Comparison of ENCODE assay signal across 8 cellular contexts in the genomic region with DNA sequence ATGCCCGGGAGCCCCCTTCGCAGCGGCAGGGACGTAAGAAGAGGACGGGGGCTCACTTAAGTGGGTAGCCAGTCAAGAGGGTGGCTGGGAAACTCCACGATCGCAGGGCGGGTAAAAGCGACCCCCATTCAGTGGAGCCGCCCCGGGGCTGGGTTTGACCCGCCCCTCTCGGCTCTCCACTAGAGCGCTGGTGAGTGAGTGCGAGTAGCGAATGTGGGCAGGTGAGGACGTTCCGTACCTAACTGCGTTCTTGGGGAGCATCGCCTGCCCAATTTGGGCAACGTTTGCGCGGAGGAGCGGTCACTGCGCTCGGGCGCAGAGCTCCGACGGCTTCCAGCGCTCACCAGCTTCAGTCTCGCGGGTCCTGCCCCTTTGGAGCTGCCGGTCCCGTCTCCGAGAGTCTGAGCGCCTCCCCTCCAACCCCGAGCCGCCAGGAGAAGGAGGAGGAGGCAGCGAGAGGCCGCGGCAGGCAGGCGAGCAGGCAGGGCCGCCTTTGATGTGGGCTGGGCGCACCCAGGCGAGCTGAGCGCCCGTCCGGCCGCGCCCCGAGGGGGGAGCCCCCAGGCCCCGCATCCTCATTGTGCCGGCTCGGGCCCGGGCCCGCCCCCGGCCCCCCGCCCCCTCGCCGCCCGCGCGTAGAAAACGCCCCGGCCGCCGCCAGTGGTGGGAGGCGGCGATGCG. TPM values are rescaled to one million over a fixed set of nuclear protein-coding genes. Genes with fewer than 3 reads are reported as not detected.
A peak's percentile ranks its signal among the peaks of the same experiment; 100 is the strongest.
DNase-seq lines count a peak whose midpoint lies in the region; ATAC-seq, FAIRE-seq and TF ChIP-seq lines count a peak whose summit lies in the region.

Gene FGF18, plus strand, starts transcription at position 666 of the 681 bp plus-strand sequence. CDS start 553 bp downstream, outside the sequence.

- POLR2A ChIA-PET in K562 (lab: Yijun Ruan, JAX), result interaction anchor here (0.6 to 1.2 kb wide), 6 partner anchors 8 to 226 kb away, joined by 3 to 6 read pairs (median 3); partner anchors contain the start of gene NPM1

- TF ChIP-seq CTCF in Peyer's patch (IDR thresholded peaks at IDR 0.05) (no peak), K562 (IDR thresholded peaks at IDR 0.05 in 2 of 3, conservative IDR thresholded peaks at IDR 0.05 in 1 of 3; ENCODE audit: insufficient read depth in 2 of 3, low read depth in 1 of 3, low read length in 3 of 3) (0 out of 6 replicates have a peak, but pooled peaks of 1 of the 3 experiments have one; percentile 5), smooth muscle cell (IDR thresholded peaks at IDR 0.05; ENCODE audit: borderline replicate concordance, insufficient read depth, poor library complexity, severe bottlenecking) (no peak)

- CTCF ChIA-PET in K562 (lab: Yijun Ruan, JAX; ENCODE audit: low intra/inter-chr PET ratio), result interaction anchor here (1.4 to 1.8 kb wide), 2 partner anchors 187 to 489 kb away, joined by 9 to 15 read pairs; no protein-coding TSS in a partner anchor

- no TSS peak for BruUV-seq in K562 (replicated peaks; lab: Mats Ljungman, UMichigan)

- H4K20me1 ChIP-seq in K562 (replicated peaks; ENCODE audit: control insufficient read depth, insufficient read depth, low read length) (peaks cover 5% of the 10 kb centered on the region; the same call in 1 of the 2 replicates), smooth muscle cell (ENCODE audit: low read depth) (peaks cover 70% of the 10 kb centered on the region)

- H3K79me2 ChIP-seq in K562 (ENCODE audit: control insufficient read depth, insufficient read depth, low read length), result no peaks in the 10 kb centered on the region
- no peaks in the 10 kb centered on the region for H3K79me2 ChIP-seq in smooth muscle cell (ENCODE audit: low read depth)

- no peak for FAIRE-seq in K562 (lab: Jason Lieb, UNC)

- H3K9me3 ChIP-seq in Peyer's patch (no peaks in the 10 kb centered on the region), K562 (replicated peaks; ENCODE audit: control insufficient read depth, insufficient read depth, low read depth, low read length) (no peaks in the 10 kb centered on the region), iPS-18c (ENCODE audit: control insufficient read depth, insufficient read depth, low read length) (no peaks in the 10 kb centered on the region), smooth muscle cell (replicated peaks; ENCODE audit: low read depth) (no peaks in the 10 kb centered on the region)

- intact Hi-C loops in K562 (cut with micrococcal nuclease), result loop anchor here (2.0 to 5.0 kb wide), 5 partner anchors 63 to 633 kb away; no protein-coding TSS in a partner anchor

- H3K4me1 ChIP-seq in Peyer's patch (peaks cover 0 to 32% (median 16%) of the 10 kb centered on the region in 4 donors), K562 (replicated peaks in 1 of 2; ENCODE audit: control insufficient read depth in 2 of 2, insufficient read depth in 2 of 2, low read length in 2 of 2) (peaks cover 9 to 19% of the 10 kb centered on the region in 2 experiments; a peak in 3 of 5 replicates), smooth muscle cell (ENCODE audit: low read depth) (peaks cover 12% of the 10 kb centered on the region)

- no peak; a peak in 1 of 4 replicates for TF ChIP-seq RAD21 in K562 (CRISPR knock-in tag; conservative IDR thresholded peaks at IDR 0.05 in 1 of 2, IDR thresholded peaks at IDR 0.05 in 1 of 2)

- H3K4me3 ChIP-seq in Peyer's patch (peak within 1 kb of the TSS; percentile 25 to 61 (median 54)), K562 (no peak within 1 kb of the TSS), iPS-18c (ENCODE audit: insufficient read depth, low read depth, low read length) (peak within 1 kb of the TSS; percentile 62), smooth muscle cell (peak within 1 kb of the TSS; percentile 53)

- TF ChIP-seq POLR2A in Peyer's patch (IDR thresholded peaks at IDR 0.05) (no peak), K562 (conservative IDR thresholded peaks at IDR 0.05) (no peak)

- peak; percentile 18 for DNase-seq in NOMO-1 treated with DMSO at 0.1 percent for 48 hours (lab: John Stamatoyannopoulos, UW; ENCODE audit: unreplicated experiment)
- DNase-seq in NOMO-1 treated with dmso at 0.1 percent for 144 hours (lab: John Stamatoyannopoulos, UW; ENCODE audit: unreplicated experiment), result no peak
- peak in 2 of 3 donors; percentile 50 to 74 for DNase-seq in Peyer's patch
- DNase-seq in K562 (ENCODE audit: extremely low read depth in 1 of 4, low spot score in 3 of 4), result peak; percentile 44 to 77 (median 66)
- no peak for DNase-seq in smooth muscle cell (lab: John Stamatoyannopoulos, UW; ENCODE audit: unreplicated experiment)
- no peak for DNase-seq in amniotic stem cell (lab: John Stamatoyannopoulos, UW)

- no peaks in the 10 kb centered on the region for H3K9me1 ChIP-seq in K562 (ENCODE audit: control insufficient read depth, insufficient read depth, low read length)

- 0 out of 2 replicates have a peak within 1 kb of the TSS, but pooled peaks have one; percentile 7 for H2AFZ ChIP-seq in K562 (ENCODE audit: low read depth, low read length)
- H2AFZ ChIP-seq in smooth muscle cell (ENCODE audit: low read depth), result no peak within 1 kb of the TSS

- H3K36me3 ChIP-seq in Peyer's patch (no peaks in the 10 kb centered on the region), K562 (ENCODE audit: control insufficient read depth, insufficient read depth, low read length) (no peaks in the 10 kb centered on the region), smooth muscle cell (ENCODE audit: low read depth) (no peaks in the 10 kb centered on the region)

- peak within 1 kb of the TSS in 2 of 4 donors; percentile 47 to 49 for H3K27ac ChIP-seq in Peyer's patch
- no peak within 1 kb of the TSS for H3K27ac ChIP-seq in K562 (ENCODE audit: extremely low read depth, low read depth, low read length)
- no peak within 1 kb of the TSS for H3K27ac ChIP-seq in smooth muscle cell (ENCODE audit: low read depth)

- WGBS in K562 (ENCODE audit: insufficient coverage, low coverage, missing lambda C conversion rate), result 21% methylated on average over 30 of the region's 70 CpGs
- under 1% methylated on average over 39 of the region's 70 CpGs for WGBS in smooth muscle cell (ENCODE audit: low lambda C conversion rate)

- H3K27me3 ChIP-seq in Peyer's patch, result no peaks in the 10 kb centered on the region
- no peaks in the 10 kb centered on the region for H3K27me3 ChIP-seq in K562 (ENCODE audit: control insufficient read depth in 2 of 2, insufficient read depth in 2 of 2, low read length in 2 of 2)
- peaks cover 16% of the 10 kb centered on the region for H3K27me3 ChIP-seq in smooth muscle cell (ENCODE audit: low read depth)

- 0 out of 4 replicates have a peak within 1 kb of the TSS, but pooled peaks of 1 of the 2 experiments have one; percentile 55 for H3K9ac ChIP-seq in K562 (ENCODE audit: insufficient read depth in 1 of 2, low read depth in 2 of 2, low read length in 2 of 2)
- H3K9ac ChIP-seq in smooth muscle cell (ENCODE audit: low read depth), result no peak within 1 kb of the TSS

- peaks cover 3% of the 10 kb centered on the region for H3F3A ChIP-seq in smooth muscle cell (ENCODE audit: low read depth)

- H3K4me2 ChIP-seq in K562 (ENCODE audit: insufficient read depth, low read length) (peak within 1 kb of the TSS; percentile 44), smooth muscle cell (peak within 1 kb of the TSS; percentile 96)

- in situ Hi-C loops in K562 (cut with MboI), result loop anchor here (5.0 to 10.0 kb wide), 2 partner anchors 488 to 616 kb away; no protein-coding TSS in a partner anchor

- TF ChIP-seq EP300 in K562 (IDR thresholded peaks at IDR 0.05; ENCODE audit: low read length), result no peak

- ATAC-seq in HG02981 (IDR thresholded peaks at IDR 0.05; ENCODE audit: unreplicated experiment), result peak; percentile 30
- peak; percentile 47 for ATAC-seq in K562

TF ChIP-seq in K562, 482 proteins besides CTCF, POLR2A, EP300 and RAD21 (continues in another document):
- no peak for TF ChIP-seq ZNF146 (CRISPR knock-in tag; IDR thresholded peaks at IDR 0.05; ENCODE audit: unreplicated experiment)

RNA-seq across cellular contexts. Expression of gene FGF18, which starts in this region (rescaled TPM):
- total RNA-seq in Peyer's patch (under 1 TPM in 1 of 4 donors, not detected in 3; 0.53 TPM), K562 (2014; rRNA removed) (0.05 TPM in 1 of 2 replicates, not detected in the other), K562 (2014; rRNA removed; fragmentation: Illumina TruSeq; extraction: Trizol) (not detected in 2 replicates), K562 (2015; rRNA removed; fragmentation: Illumina TruSeq; extraction: Trizol) (not detected in 2 replicates), K562 (2021) (0.18 TPM in 1 of 2 replicates, not detected in the other), smooth muscle cell (not detected in 2 replicates)
- total RNA-seq in K562 (2011; cell fraction: chromatin; rRNA removed; ENCODE audit: low replicate concordance), result 0.21 TPM in 1 of 2 replicates, not detected in the other
- 0.17 TPM in 1 of 2 replicates, not detected in the other for total RNA-seq in K562 (2011; cell fraction: nucleolus; rRNA removed)
- total RNA-seq in K562 (2011; cell fraction: nucleoplasm; rRNA removed), result not detected in 2 replicates
- polyA plus RNA-seq in K562 (2011; rRNA removed) (not detected in 2 replicates), K562 (2014; fragmentation: Illumina TruSeq; extraction: Trizol) (not detected in 2 replicates), K562 (2014; fragmentation: Nextera tagmentation; extraction: Ambion mirVana) (not detected), K562 (2014; rRNA removed) (0.11 TPM in 1 of 2 replicates, not detected in the other), smooth muscle cell (0.21 TPM in 1 of 2 replicates, not detected in the other)
- 0.06 TPM in 1 of 2 replicates, not detected in the other for polyA plus RNA-seq in K562 (2011; cell fraction: cytosol; rRNA removed)
- polyA plus RNA-seq in K562 (2011; cell fraction: nucleus; rRNA removed), result 0.11 and 0.22 TPM in 2 replicates
- 0.04 and 0.05 TPM in 2 replicates for polyA plus RNA-seq in K562 (2012)
- not detected in 2 replicates for polyA minus RNA-seq in K562 (2011; rRNA and poly(A)+ RNA removed)
- not detected in 2 replicates for polyA minus RNA-seq in K562 (2011; cell fraction: cytosol; rRNA and poly(A)+ RNA removed)
- 0.13 and 0.22 TPM in 2 replicates for polyA minus RNA-seq in K562 (2011; cell fraction: nucleus; rRNA and poly(A)+ RNA removed)

Comparison
In these comparisons a context has a peak if more than half of its experiments do, and no peak if none do; other contexts are left out.
1. Peak in DNase-seq and H3K4me3 ChIP-seq in Peyer's patch; RNA of the gene not detected or under 1 TPM.
2. Peak in DNase-seq, ATAC-seq and H3K4me2 ChIP-seq in K562; RNA of the gene not detected or under 1 TPM.